Comparison of ENCODE assay signal across 27 cellular contexts in genomic region chr5:141933151-141933550, GRCh38. TPM values are rescaled to one million over a fixed set of nuclear protein-coding genes. Genes with fewer than 3 reads are reported as not detected.
A peak's percentile ranks its signal among the peaks of the same experiment; 100 is the strongest.
DNase-seq lines count a peak whose midpoint lies in the region; ATAC-seq and TF ChIP-seq lines count a peak whose summit lies in the region.
"Had no signal": no experiment of that assay in that cellular context is flagged by ENCODE, and none has a peak within 500 bp of the region (broad histone marks: within the 10 kb centered on the region; RNA-seq: fewer than 3 reads in every experiment).

No MANE protein-coding gene starts in this region.

- H3K27me3 ChIP-seq in BE2C (no peaks in the 10 kb centered on the region), thoracic aorta (replicated peaks; ENCODE audit: insufficient read depth) (no peaks in the 10 kb centered on the region)
- H3K27me3 ChIP-seq: BLaER1 had no signal

- peak overlapping the region; percentile 27 to 30 for H3K27ac ChIP-seq in thoracic aorta
- H3K27ac ChIP-seq: 22Rv1, A549, BLaER1 had no signal

- H3K36me3 ChIP-seq in BE2C (peaks cover 47% of the 10 kb centered on the region), thoracic aorta (peaks cover 53% of the 10 kb centered on the region)

- H3K4me3 ChIP-seq in BE2C (ENCODE audit: low read depth, low read length) (no peak overlapping the region), thoracic aorta (no peak overlapping the region)
- H3K4me3 ChIP-seq: A549, BLaER1, GM12878 had no signal

- H3K27ac Mint-ChIP-seq in brain, result peak overlapping the region in 3 of 5 experiments; percentile 70 to 85 (median 73)
- H3K27ac Mint-ChIP-seq: B cell; CD14-positive monocyte; CD4-positive, CD25-positive, alpha-beta regulatory T cell had no signal

- DNase-seq in BE2C (peak; percentile 26), thoracic aorta (ENCODE audit: low spot score) (no peak), iPS-NIHi11 (ENCODE audit: low spot score) (no peak)
- DNase-seq: AML-193; C1 segment of cervical spinal cord; CD4-positive, alpha-beta memory T cell; CD4-positive, CD25-positive, alpha-beta regulatory T cell; CD8-positive, alpha-beta memory T cell; COR-L47; DMS 273 treated with DMSO at 0.1 percent for 48 hours; DMS153; DMS53; DMS79; DND-41; EL; GDM1 had no signal

- ATAC-seq in thoracic aorta (ENCODE audit: insufficient number of reproducible peaks, low FRiP score, low read depth) (no peak), HG03432 (IDR thresholded peaks at IDR 0.05; ENCODE audit: unreplicated experiment) (no peak)
- ATAC-seq: A549, GM12878 had no signal

- H3K9me3 ChIP-seq in BE2C (no peaks in the 10 kb centered on the region), thoracic aorta (no peaks in the 10 kb centered on the region)
- H3K9me3 ChIP-seq: A549, BLaER1 had no signal

- no peak overlapping the region for H3K4me3 Mint-ChIP-seq in brain
- H3K4me3 Mint-ChIP-seq: B cell; CD14-positive monocyte; CD4-positive, alpha-beta memory T cell; CD4-positive, CD25-positive, alpha-beta regulatory T cell; CD8-positive, alpha-beta memory T cell had no signal

- no peaks in the 10 kb centered on the region for H3K27me3 Mint-ChIP-seq in brain
- H3K27me3 Mint-ChIP-seq: B cell; CD4-positive, alpha-beta memory T cell; CD4-positive, CD25-positive, alpha-beta regulatory T cell; CD8-positive, alpha-beta memory T cell had no signal

- H3K9me3 Mint-ChIP-seq in brain, result no peaks in the 10 kb centered on the region
- H3K9me3 Mint-ChIP-seq: CD4-positive, alpha-beta memory T cell; CD4-positive, CD25-positive, alpha-beta regulatory T cell; CD8-positive, alpha-beta memory T cell had no signal

- H3K4me1 ChIP-seq in BE2C (peaks cover 10% of the 10 kb centered on the region), thoracic aorta (ENCODE audit: control insufficient read depth in 1 of 2, low read depth in 2 of 2) (peaks cover 16 to 43% of the 10 kb centered on the region in 2 donors)
- H3K4me1 ChIP-seq: A549, BLaER1 had no signal

- TF ChIP-seq CTCF in BE2C (IDR thresholded peaks at IDR 0.05; ENCODE audit: low read depth, low read length), result no peak
- TF ChIP-seq CTCF in brain (conservative IDR thresholded peaks at IDR 0.05), result no peak
- no peak for TF ChIP-seq CTCF in thoracic aorta (IDR thresholded peaks at IDR 0.05)

- peaks cover 40% of the 10 kb centered on the region for H3K36me3 Mint-ChIP-seq in brain

- no peaks in the 10 kb centered on the region for H3K4me1 Mint-ChIP-seq in brain
- H3K4me1 Mint-ChIP-seq: B cell, CD14-positive monocyte had no signal

RNA-seq across cellular contexts. Expression of gene DELE1, which starts 9.5 kb away (rescaled TPM):
- polyA plus RNA-seq in BE2C (2012; ENCODE audit: insufficient read depth, insufficient read length, low read depth), result 121 TPM
- 25.2 TPM for polyA plus RNA-seq in brain (ENCODE audit: insufficient read depth, low read depth, low replicate concordance)
- total RNA-seq in thoracic aorta, result 100 to 1,000 TPM in 1 of 2 donors, 10 to 100 TPM in 1; 82.5 to 108 TPM

RNA-seq across cellular contexts. Expression of gene PCDH12, which starts 24.9 kb away (rescaled TPM):
- polyA plus RNA-seq in BE2C (2012; ENCODE audit: insufficient read depth, insufficient read length, low read depth), result 2.4 TPM
- 3.0 TPM for polyA plus RNA-seq in brain (ENCODE audit: insufficient read depth, low read depth, low replicate concordance)
- total RNA-seq in thoracic aorta, result 1 to 10 TPM; 5.1 to 5.2 TPM
- total RNA-seq: A172; B cell; CD4-positive, alpha-beta memory T cell; CD4-positive, CD25-positive, alpha-beta regulatory T cell; Daoy; G401 had no signal
- polyA plus RNA-seq: A549 had no signal

RNA-seq across cellular contexts. Expression of gene RNF14, which starts 35.8 kb away (rescaled TPM):
- 84.7 TPM for polyA plus RNA-seq in BE2C (2012; ENCODE audit: insufficient read depth, insufficient read length, low read depth)
- 39.1 TPM for polyA plus RNA-seq in brain (ENCODE audit: insufficient read depth, low read depth, low replicate concordance)
- total RNA-seq in thoracic aorta, result 10 to 100 TPM; 63.4 to 93.3 TPM

RNA-seq across cellular contexts. Expression of gene PCDH1, which starts 54.9 kb away (rescaled TPM):
- 129 TPM for polyA plus RNA-seq in BE2C (2012; ENCODE audit: insufficient read depth, insufficient read length, low read depth)
- polyA plus RNA-seq in brain (ENCODE audit: insufficient read depth, low read depth, low replicate concordance), result 35.4 TPM
- 10 to 100 TPM; 24.6 to 43.4 TPM for total RNA-seq in thoracic aorta
- total RNA-seq: B cell; CD4-positive, alpha-beta memory T cell; CD8-positive, alpha-beta memory T cell had no signal
- polyA plus RNA-seq: CD14-positive monocyte; CD4-positive, alpha-beta memory T cell had no signal
